ENCODE assay signal across 18 cellular contexts in genomic region chr2:236971919-236972381, GRCh38.
DNase-seq lines count a peak whose midpoint lies in the region; ATAC-seq, FAIRE-seq and TF ChIP-seq lines count a peak whose summit lies in the region.
"Had no signal": no experiment of that assay in that cellular context is flagged by ENCODE, and none has a peak within 500 bp of the region (broad histone marks: within the 10 kb centered on the region; RNA-seq: fewer than 3 reads in every experiment).

No MANE protein-coding gene starts in this region.

- H2BK5ac ChIP-seq in H1 (ENCODE audit: low read depth, low read length) = no peak overlapping the region
- no peak overlapping the region for H2BK5ac ChIP-seq in mesendoderm (ENCODE audit: low read length)

- H3K9me3 ChIP-seq in Caco-2 (no peaks in the 10 kb centered on the region), H1 (ENCODE audit: insufficient read depth in 2 of 2, low read depth in 1 of 2, low read length in 1 of 2) (no peaks in the 10 kb centered on the region), subcutaneous abdominal adipose tissue (ENCODE audit: control insufficient read depth in 5 of 5, low read length in 5 of 5) (no peaks in the 10 kb centered on the region), prostate gland (no peaks in the 10 kb centered on the region)

- POLR2A ChIA-PET in Caco-2 (lab: Charles Lee) (no interaction called here), H1 (lab: Charles Lee; ENCODE audit: partially characterized antibody) (no interaction called here)

- no peaks in the 10 kb centered on the region for H4K20me1 ChIP-seq in H1 (replicated peaks in 1 of 2; ENCODE audit: control insufficient read depth in 1 of 2, insufficient read depth in 2 of 2, low read length in 2 of 2)

- H3K23ac ChIP-seq in H1 (ENCODE audit: insufficient read length) = no peak overlapping the region
- no peak overlapping the region for H3K23ac ChIP-seq in mesendoderm (ENCODE audit: low read length)

- TF ChIP-seq CTCF in Caco-2 (IDR thresholded peaks at IDR 0.05; ENCODE audit: insufficient read depth in 1 of 2, low read depth in 1 of 2, low read length in 1 of 2, severe bottlenecking in 1 of 2, unreplicated experiment in 1 of 2) = no peak
- TF ChIP-seq CTCF in H1 (IDR thresholded peaks at IDR 0.05; ENCODE audit: control extremely low read depth in 1 of 3, insufficient read depth in 1 of 3, low read depth in 1 of 3, low read length in 3 of 3) = no peak
- no peak for TF ChIP-seq CTCF in prostate gland (IDR thresholded peaks at IDR 0.05)

- H3K4me3 Mint-ChIP-seq in Caco-2 (ENCODE audit: unreplicated experiment) = no peak overlapping the region

- H3K79me2 ChIP-seq in H1 (ENCODE audit: control insufficient read depth in 1 of 2, insufficient read depth in 2 of 2, low read length in 2 of 2) = no peaks in the 10 kb centered on the region
- H3K79me2 ChIP-seq in mesendoderm (ENCODE audit: control insufficient read depth, insufficient read depth, low read length) = no peaks in the 10 kb centered on the region

- no peak overlapping the region for H2BK15ac ChIP-seq in H1 (ENCODE audit: low read length)
- H2BK15ac ChIP-seq in mesendoderm (replicated peaks; ENCODE audit: low read depth) = no peak overlapping the region

- H3K14ac ChIP-seq in H1 (ENCODE audit: insufficient read length) = no peak overlapping the region

- no peak overlapping the region for H2BK20ac ChIP-seq in H1 (ENCODE audit: low read length)

- H2BK120ac ChIP-seq in H1 (replicated peaks; ENCODE audit: low read depth, low read length) (no peak overlapping the region), mesendoderm (ENCODE audit: low read depth, low read length) (no peak overlapping the region)

- peaks cover 27% of the 10 kb centered on the region for H3K4me1 ChIP-seq in Caco-2
- H3K4me1 ChIP-seq in H1 (replicated peaks in 1 of 4; ENCODE audit: control insufficient read depth in 3 of 4, insufficient read depth in 4 of 4, low read length in 3 of 4) = peaks cover 0 to 17% (median 3%) of the 10 kb centered on the region in 4 experiments; a peak in 3 of 7 replicates
- peaks cover 8% of the 10 kb centered on the region for H3K4me1 ChIP-seq in mesendoderm (ENCODE audit: control insufficient read depth, low read depth, low read length)
- H3K4me1 ChIP-seq in subcutaneous abdominal adipose tissue (ENCODE audit: control insufficient read depth in 5 of 5, insufficient read depth in 5 of 5, low read length in 5 of 5) = peaks cover 2 to 44% (median 9%) of the 10 kb centered on the region in 5 donors
- H3K4me1 ChIP-seq in prostate gland (replicated peaks) = no peaks in the 10 kb centered on the region

- H2BK12ac ChIP-seq in H1 (ENCODE audit: low read depth, low read length) = no peak overlapping the region

- peaks cover 10% of the 10 kb centered on the region for H3K4me1 Mint-ChIP-seq in Caco-2 (ENCODE audit: low read depth, unreplicated experiment)

- no peaks in the 10 kb centered on the region for H3K27me3 Mint-ChIP-seq in Caco-2 (ENCODE audit: insufficient read depth, unreplicated experiment)

- no peaks in the 10 kb centered on the region for H3K27me3 ChIP-seq in Caco-2 (replicated peaks; ENCODE audit: control insufficient read depth, insufficient read depth, low read length)
- H3K27me3 ChIP-seq in H1 (replicated peaks in 1 of 4; ENCODE audit: control insufficient read depth in 3 of 4, extremely low read depth in 1 of 4, insufficient read depth in 3 of 4, low read length in 3 of 4) = no peaks in the 10 kb centered on the region
- no peaks in the 10 kb centered on the region for H3K27me3 ChIP-seq in mesendoderm (ENCODE audit: insufficient read depth, low read length, poor library complexity)
- H3K27me3 ChIP-seq in subcutaneous abdominal adipose tissue (ENCODE audit: control insufficient read depth in 5 of 5, insufficient read depth in 4 of 5, low read length in 5 of 5) = peaks cover 0 to 6% (median 0%) of the 10 kb centered on the region in 5 donors
- H3K27me3 ChIP-seq in prostate gland (replicated peaks; ENCODE audit: insufficient read depth) = no peaks in the 10 kb centered on the region
- H3K27me3 ChIP-seq: dorsolateral prefrontal cortex had no signal

- TF ChIP-seq EP300 in H1 (IDR thresholded peaks at IDR 0.05; ENCODE audit: borderline replicate concordance in 1 of 2, low read depth in 2 of 2, low read length in 2 of 2) = no peak

- no peaks in the 10 kb centered on the region for H3K23me2 ChIP-seq in H1 (ENCODE audit: low read depth, low read length)

- H3K4me3 ChIP-seq in Caco-2 (ENCODE audit: low read depth, low read length) = no peak overlapping the region
- no peak overlapping the region for H3K4me3 ChIP-seq in H1 (ENCODE audit: extremely low read depth in 1 of 4, insufficient read depth in 2 of 4, low read depth in 3 of 4, low read length in 4 of 4)
- no peak overlapping the region for H3K4me3 ChIP-seq in mesendoderm (ENCODE audit: low read length)
- H3K4me3 ChIP-seq in subcutaneous abdominal adipose tissue (ENCODE audit: low read depth in 1 of 5, low read length in 5 of 5) = no peak overlapping the region
- no peak overlapping the region for H3K4me3 ChIP-seq in prostate gland
- H3K4me3 ChIP-seq: dorsolateral prefrontal cortex had no signal

- H4K8ac ChIP-seq in H1 (ENCODE audit: extremely low read depth, insufficient read depth, low read length) = no peak overlapping the region
- no peak overlapping the region for H4K8ac ChIP-seq in mesendoderm (ENCODE audit: low read depth, low read length)

- H3K36me3 Mint-ChIP-seq in Caco-2 (ENCODE audit: insufficient read depth, unreplicated experiment) = peaks cover 6% of the 10 kb centered on the region
- H3K36me3 Mint-ChIP-seq: naive thymus-derived CD4-positive, alpha-beta T cell had no signal

- H3K27ac ChIP-seq in H1 (ENCODE audit: low read depth, low read length) (no peak overlapping the region), mesendoderm (ENCODE audit: low read depth, low read length) (no peak overlapping the region), subcutaneous abdominal adipose tissue (ENCODE audit: low read depth, low read length) (peak overlapping the region; percentile 37), prostate gland (no peak overlapping the region)
- H3K27ac ChIP-seq: dorsolateral prefrontal cortex had no signal

- no peak for TF ChIP-seq RAD21 in H1 (IDR thresholded peaks at IDR 0.05 in 1 of 2, conservative IDR thresholded peaks at IDR 0.05 in 1 of 2; ENCODE audit: low read depth in 2 of 2, low read length in 2 of 2)

- no TSS peak for BruUV-seq in Caco-2 (replicated peaks; lab: Mats Ljungman, UMichigan)

- H3K4ac ChIP-seq in H1 (replicated peaks; ENCODE audit: insufficient read length, low read depth, low read length) = no peak overlapping the region
- no peak overlapping the region for H3K4ac ChIP-seq in mesendoderm (ENCODE audit: low read depth, low read length)

- H2AFZ ChIP-seq in H1 (ENCODE audit: low read length) = no peak overlapping the region

- H3K27ac Mint-ChIP-seq in Caco-2 (ENCODE audit: unreplicated experiment) = peak overlapping the region; percentile 70

- intact Hi-C loops in Caco-2 (cut with micrococcal nuclease; ENCODE audit: unreplicated experiment) = no loop called here
- intact Hi-C loops in prostate gland (cut with DNase I) = no loop called here

- H3K18ac ChIP-seq in H1 (ENCODE audit: extremely low read depth, low read length) = no peak overlapping the region
- no peak overlapping the region for H3K18ac ChIP-seq in mesendoderm (ENCODE audit: low read length)

- H3K56ac ChIP-seq in H1 (replicated peaks; ENCODE audit: insufficient read length, low read depth, low read length) = no peak overlapping the region
- H3K56ac ChIP-seq in mesendoderm (ENCODE audit: low read length) = peak overlapping the region; percentile 64

- H3K9me3 Mint-ChIP-seq in Caco-2 (ENCODE audit: unreplicated experiment) = no peaks in the 10 kb centered on the region
- H3K9me3 Mint-ChIP-seq: naive thymus-derived CD4-positive, alpha-beta T cell had no signal

- no peak for FAIRE-seq in H1 (lab: Jason Lieb, UNC)
- FAIRE-seq: small intestine had no signal

- no peak overlapping the region for H2AK5ac ChIP-seq in H1 (ENCODE audit: low read depth, low read length)
- H2AK5ac ChIP-seq in mesendoderm (ENCODE audit: low read length) = no peak overlapping the region

- H3K79me1 ChIP-seq in H1 (ENCODE audit: low read depth, low read length) = no peaks in the 10 kb centered on the region
- H3K79me1 ChIP-seq in mesendoderm (ENCODE audit: low read length) = no peaks in the 10 kb centered on the region

- no peak overlapping the region for H3K4me2 ChIP-seq in H1 (ENCODE audit: insufficient read depth in 1 of 2, low read depth in 2 of 2, low read length in 2 of 2)
- H3K4me2 ChIP-seq in mesendoderm (ENCODE audit: low read length) = no peak overlapping the region

- TF ChIP-seq POLR2A in H1 (IDR thresholded peaks at IDR 0.05; ENCODE audit: control extremely low read depth in 1 of 2, low read depth in 2 of 2, low read length in 2 of 2) (no peak), prostate gland (IDR thresholded peaks at IDR 0.05) (no peak)

- no peak for DNase-seq in Caco-2
- DNase-seq in H1 (ENCODE audit: low read depth in 1 of 2, low spot score in 2 of 2) = no peak
- DNase-seq in mesendoderm = no peak
- no peak for DNase-seq in prostate gland (ENCODE audit: low spot score)
- DNase-seq in activated naive CD4-positive, alpha-beta T cell treated with Interleukin-2 at 50 U/mL for 16 hours = no peak
- DNase-seq: activated CD4-positive, alpha-beta T cell treated with anti-CD3 and anti-CD28 coated beads for 48 hours; activated gamma-delta T cell; dorsolateral prefrontal cortex; Kasumi-1; naive thymus-derived CD4-positive, alpha-beta T cell; NCI-H1092; NCI-H446 treated with DMSO at 0.1 percent for 48 hours; posterior cingulate gyrus; stimulated activated CD4-positive, alpha-beta T cell treated with anti-CD3 and anti-CD28 coated beads, Interleukin-4, amount 100 ng/mL, for 24 hours; substantia nigra had no signal

- H4K91ac ChIP-seq in H1 (replicated peaks; ENCODE audit: insufficient read length, low read length) = peak overlapping the region; percentile 87

- ATAC-seq in HG02884 (IDR thresholded peaks at IDR 0.05; ENCODE audit: unreplicated experiment) = no peak

- H3K36me3 ChIP-seq in Caco-2 (ENCODE audit: control insufficient read depth, insufficient read depth, low read length) (no peaks in the 10 kb centered on the region; the same call in 1 of the 2 replicates), H1 (ENCODE audit: control insufficient read depth in 2 of 4, insufficient read depth in 4 of 4, low read length in 3 of 4) (no peaks in the 10 kb centered on the region), mesendoderm (ENCODE audit: control insufficient read depth, insufficient read depth, low read length) (no peaks in the 10 kb centered on the region), subcutaneous abdominal adipose tissue (ENCODE audit: control insufficient read depth in 5 of 5, insufficient read depth in 5 of 5, low read length in 5 of 5) (no peaks in the 10 kb centered on the region), prostate gland (no peaks in the 10 kb centered on the region)

- WGBS in H1 (ENCODE audit: extremely low coverage in 1 of 2, insufficient coverage in 1 of 2, insufficient read length in 1 of 2, insufficient replicate concordance in 2 of 2, low coverage in 1 of 2, low lambda C conversion rate in 2 of 2, missing lambda C conversion rate in 1 of 2), 2 experiments = 88% methylated on average over 18 of the region's 20 CpGs; no CpG with 5 or more reads in 1 of the 2 experiments
- WGBS in mesendoderm (ENCODE audit: extremely low coverage, insufficient coverage, low lambda C conversion rate) = no CpG with 5 or more reads among the region's 20 CpGs
- WGBS in prostate gland = 79% methylated on average over 20 of the region's 20 CpGs

- H3K9ac ChIP-seq in H1 (replicated peaks in 1 of 4; ENCODE audit: extremely low read depth in 1 of 4, low read depth in 3 of 4, low read length in 3 of 4) (no peak overlapping the region), mesendoderm (ENCODE audit: low read length) (no peak overlapping the region), subcutaneous abdominal adipose tissue (ENCODE audit: low read length in 5 of 5) (no peak overlapping the region)

- CTCF ChIA-PET in Caco-2 (lab: Charles Lee) (no interaction called here), H1 (lab: Charles Lee; ENCODE audit: partially characterized antibody) (interaction anchor here (0.8 to 0.9 kb wide), 2 partner anchors 12 to 383 kb away, joined by 3 read pairs; no protein-coding TSS in a partner anchor)

- H4K5ac ChIP-seq in H1 (ENCODE audit: insufficient read length, low read depth, low read length) (no peak overlapping the region), mesendoderm (ENCODE audit: low read length) (no peak overlapping the region)
